ENCODE assay signal across 8 cellular contexts in genomic region chr16:73071131-73071940, GRCh38. TPM values are rescaled to one million over a fixed set of nuclear protein-coding genes. Genes with fewer than 3 reads are reported as not detected.
DNase-seq lines count a peak whose midpoint lies in the region; ATAC-seq and TF ChIP-seq lines count a peak whose summit lies in the region.

No MANE protein-coding gene starts in this region.

- no peak for TF ChIP-seq CTCF in type B pancreatic cell (conservative IDR thresholded peaks at IDR 0.05)

- CTCF ChIA-PET in activated CD4-positive, alpha-beta T cell treated with anti-CD3 and anti-CD28 coated beads, Interleukin-2, amount 10 ng/mL, durations not matched to agents 7 days and 5 days (lab: Charles Lee) = no interaction called here
- CTCF ChIA-PET in activated CD4-positive, alpha-beta T cell treated with anti-CD3 and anti-CD28 coated beads for 36 hours (lab: Charles Lee) = no interaction called here

- peaks cover 7% of the 10 kb centered on the region for H3K4me1 Mint-ChIP-seq in activated CD4-positive, alpha-beta T cell treated with anti-CD3 and anti-CD28 coated beads, Interleukin-2, amount 10 ng/mL, durations not matched to agents 7 days and 5 days
- peaks cover 6% of the 10 kb centered on the region for H3K4me1 Mint-ChIP-seq in activated CD4-positive, alpha-beta T cell treated with anti-CD3 and anti-CD28 coated beads for 36 hours
- peaks cover 41% of the 10 kb centered on the region for H3K4me1 Mint-ChIP-seq in type B pancreatic cell (ENCODE audit: unreplicated experiment)

- peak overlapping the region; percentile 34 for H3K4me3 Mint-ChIP-seq in activated CD4-positive, alpha-beta T cell treated with anti-CD3 and anti-CD28 coated beads, Interleukin-2, amount 10 ng/mL, durations not matched to agents 7 days and 5 days
- no peak overlapping the region for H3K4me3 Mint-ChIP-seq in activated CD4-positive, alpha-beta T cell treated with anti-CD3 and anti-CD28 coated beads for 36 hours
- peak overlapping the region; percentile 90 for H3K4me3 Mint-ChIP-seq in type B pancreatic cell

- POLR2A ChIA-PET in activated CD4-positive, alpha-beta T cell treated with anti-CD3 and anti-CD28 coated beads, Interleukin-2, amount 10 ng/mL, durations not matched to agents 7 days and 5 days (lab: Charles Lee) = no interaction called here
- POLR2A ChIA-PET in activated CD4-positive, alpha-beta T cell treated with anti-CD3 and anti-CD28 coated beads for 36 hours (lab: Charles Lee) = no interaction called here

- peaks cover 48% of the 10 kb centered on the region for H3K27me3 Mint-ChIP-seq in activated CD4-positive, alpha-beta T cell treated with anti-CD3 and anti-CD28 coated beads, Interleukin-2, amount 10 ng/mL, durations not matched to agents 7 days and 5 days
- peaks cover 35% of the 10 kb centered on the region for H3K27me3 Mint-ChIP-seq in activated CD4-positive, alpha-beta T cell treated with anti-CD3 and anti-CD28 coated beads for 36 hours
- H3K27me3 Mint-ChIP-seq in type B pancreatic cell = peaks cover 24% of the 10 kb centered on the region

- ATAC-seq in activated CD4-positive, alpha-beta T cell treated with anti-CD3 and anti-CD28 coated beads for 36 hours = no peak
- ATAC-seq in left lobe of liver = peak; percentile 62

- intact Hi-C loops in activated CD4-positive, alpha-beta T cell treated with anti-CD3 and anti-CD28 coated beads for 36 hours (cut with DNase I, micrococcal nuclease) = no loop called here

- no peak overlapping the region for H3K27ac Mint-ChIP-seq in activated CD4-positive, alpha-beta T cell treated with anti-CD3 and anti-CD28 coated beads, Interleukin-2, amount 10 ng/mL, durations not matched to agents 7 days and 5 days
- no peak overlapping the region for H3K27ac Mint-ChIP-seq in activated CD4-positive, alpha-beta T cell treated with anti-CD3 and anti-CD28 coated beads for 36 hours
- H3K27ac Mint-ChIP-seq in type B pancreatic cell = peak overlapping the region; percentile 95

- no peak for DNase-seq in activated CD4-positive, alpha-beta T cell treated with anti-CD3 and anti-CD28 coated beads, Interleukin-2, amount 10 ng/mL, durations not matched to agents 7 days and 5 days
- no peak for DNase-seq in activated CD4-positive, alpha-beta T cell treated with anti-CD3 and anti-CD28 coated beads for 36 hours
- DNase-seq in astrocyte of the hippocampus (ENCODE audit: low read depth, low spot score) (peak; percentile 80), left lobe of liver (ENCODE audit: low spot score) (no peak), type B pancreatic cell (ENCODE audit: extremely low spot score, unreplicated experiment) (no peak), dedifferentiated amniotic fluid mesenchymal stem cell (ENCODE audit: extremely low spot score) (no peak), ureter (ENCODE audit: low spot score) (no peak), middle frontal gyrus (ENCODE audit: extremely low spot score, low spot score) (no peak)

- H3K36me3 Mint-ChIP-seq in activated CD4-positive, alpha-beta T cell treated with anti-CD3 and anti-CD28 coated beads, Interleukin-2, amount 10 ng/mL, durations not matched to agents 7 days and 5 days (ENCODE audit: low read depth) = no peaks in the 10 kb centered on the region
- H3K36me3 Mint-ChIP-seq in activated CD4-positive, alpha-beta T cell treated with anti-CD3 and anti-CD28 coated beads for 36 hours (ENCODE audit: low read depth) = no peaks in the 10 kb centered on the region
- no peaks in the 10 kb centered on the region for H3K36me3 Mint-ChIP-seq in type B pancreatic cell

- H3K9me3 Mint-ChIP-seq in activated CD4-positive, alpha-beta T cell treated with anti-CD3 and anti-CD28 coated beads, Interleukin-2, amount 10 ng/mL, durations not matched to agents 7 days and 5 days = no peaks in the 10 kb centered on the region
- H3K9me3 Mint-ChIP-seq in activated CD4-positive, alpha-beta T cell treated with anti-CD3 and anti-CD28 coated beads for 36 hours (ENCODE audit: low read depth) = no peaks in the 10 kb centered on the region
- H3K9me3 Mint-ChIP-seq in type B pancreatic cell = no peaks in the 10 kb centered on the region

RNA-seq across cellular contexts. Expression of gene ZFHX3, which starts 23.4 kb away (rescaled TPM):
- total RNA-seq in activated CD4-positive, alpha-beta T cell treated with anti-CD3 and anti-CD28 coated beads, Interleukin-2, amount 10 ng/mL, durations not matched to agents 7 days and 5 days = 1 to 10 TPM; 1.5 to 1.6 TPM
- under 1 TPM; 0.27 to 0.37 TPM for total RNA-seq in activated CD4-positive, alpha-beta T cell treated with anti-CD3 and anti-CD28 coated beads for 36 hours
- total RNA-seq in left lobe of liver = 8.9 TPM
- 47.4 and 48.5 TPM in 2 replicates for total RNA-seq in type B pancreatic cell (ENCODE audit: low replicate concordance)
- 60.8 TPM for total RNA-seq in ureter
